ENCODE assay signal across 8 cellular contexts in genomic region chr2:86441392-86441788, GRCh38. TPM values are rescaled to one million over a fixed set of nuclear protein-coding genes. Genes with fewer than 3 reads are reported as not detected.
DNase-seq lines count a peak whose midpoint lies in the region; ATAC-seq and TF ChIP-seq lines count a peak whose summit lies in the region.

No MANE protein-coding gene starts in this region.

- H3K27ac Mint-ChIP-seq in mesothelial cell of epicardium, result peak overlapping the region; percentile 100

- peaks cover 39% of the 10 kb centered on the region for H3K4me1 Mint-ChIP-seq in mesothelial cell of epicardium

- ATAC-seq in GM18502 (IDR thresholded peaks at IDR 0.05; ENCODE audit: poor library complexity, unreplicated experiment) (peak; percentile 21), HG03045 (IDR thresholded peaks at IDR 0.05; ENCODE audit: unreplicated experiment) (peak; percentile 23)

- H3K36me3 Mint-ChIP-seq in mesothelial cell of epicardium, result peaks cover 34% of the 10 kb centered on the region

- in situ Hi-C loops in astrocyte of the spinal cord (cut with HindIII; ENCODE audit: low sequenced_read_pairs), result no loop called here

- H3K9me3 Mint-ChIP-seq in mesothelial cell of epicardium, result peaks cover 34% of the 10 kb centered on the region

- H3K4me3 Mint-ChIP-seq in mesothelial cell of epicardium, result peak overlapping the region; percentile 94

- CTCF ChIA-PET in HEK293T (lab: Yijun Ruan, JAX), result interaction anchor here (0.7 kb wide), 1 partner anchor 73 kb away, joined by 4 read pairs; no protein-coding TSS in a partner anchor

- TF ChIP-seq CTCF in astrocyte of the spinal cord (IDR thresholded peaks at IDR 0.05; ENCODE audit: low read depth, low read length) (no peak), mesothelial cell of epicardium (IDR thresholded peaks at IDR 0.05; ENCODE audit: unreplicated experiment) (no peak)

- H3K27me3 Mint-ChIP-seq in mesothelial cell of epicardium (ENCODE audit: low read depth), result peaks cover 4% of the 10 kb centered on the region

- POLR2A ChIA-PET in HEK293T (lab: Yijun Ruan, JAX), result interaction anchor here (0.6 to 2.1 kb wide), 13 partner anchors 9 to 242 kb away, joined by 3 to 9 read pairs (median 4); partner anchors contain the start of genes MRPL35 and REEP1

- H3K4me3 ChIP-seq in astrocyte of the spinal cord (ENCODE audit: low read depth, low read length), result peak overlapping the region; percentile 70

- peak; percentile 8 for DNase-seq in astrocyte of the spinal cord (ENCODE audit: low read depth, low spot score)
- DNase-seq in mesothelial cell of epicardium (ENCODE audit: low spot score in 2 of 2, unreplicated experiment in 2 of 2), result no peak
- DNase-seq in HEK293T (ENCODE audit: extremely low spot score), result no peak
- DNase-seq in central memory CD4-positive, alpha-beta T cell, result no peak
- no peak for DNase-seq in medulla oblongata (ENCODE audit: extremely low spot score)
- no peak for DNase-seq in HPDE6-E6E7 (ENCODE audit: extremely low spot score)

TF ChIP-seq in HEK293T, 16 proteins besides CTCF, POLR2A, EP300 and RAD21:
- no peak for TF ChIP-seq SUZ12 (IDR thresholded peaks at IDR 0.05)
- TF ChIP-seq NFRKB (IDR thresholded peaks at IDR 0.05), result no peak
- no peak for TF ChIP-seq TARDBP (IDR thresholded peaks at IDR 0.05)
- no peak for TF ChIP-seq CTBP1 (IDR thresholded peaks at IDR 0.05; ENCODE audit: borderline replicate concordance)
- TF ChIP-seq FOXA1 (IDR thresholded peaks at IDR 0.05), result no peak
- no peak for TF ChIP-seq SP1 (IDR thresholded peaks at IDR 0.05)
- TF ChIP-seq ZNF384 (IDR thresholded peaks at IDR 0.05), result no peak
- TF ChIP-seq FOXM1 (IDR thresholded peaks at IDR 0.05; ENCODE audit: borderline replicate concordance), result no peak
- TF ChIP-seq FOXK2 (IDR thresholded peaks at IDR 0.05), result no peak
- no peak for TF ChIP-seq ARNT (IDR thresholded peaks at IDR 0.05)
- no peak for TF ChIP-seq LEF1 (IDR thresholded peaks at IDR 0.05; ENCODE audit: borderline replicate concordance)
- TF ChIP-seq ELF4 (IDR thresholded peaks at IDR 0.05), result no peak
- no peak for TF ChIP-seq HDGF (IDR thresholded peaks at IDR 0.05; ENCODE audit: borderline replicate concordance)
- TF ChIP-seq PKNOX1 (IDR thresholded peaks at IDR 0.05), result no peak

RNA-seq across cellular contexts. Expression of gene KDM3A, which starts 0.2 kb away (rescaled TPM):
- total RNA-seq in mesothelial cell of epicardium, result 103 to 113 TPM (median 108 TPM) in 3 replicates
